8 cellular contexts compared by ENCODE assay signal in genomic region chr16:30054959-30055553, GRCh38. TPM values are rescaled to one million over a fixed set of nuclear protein-coding genes. Genes with fewer than 3 reads are reported as not detected.
A peak's percentile ranks its signal among the peaks of the same experiment; 100 is the strongest.
DNase-seq lines count a peak whose midpoint lies in the region; ATAC-seq and TF ChIP-seq lines count a peak whose summit lies in the region.

No MANE protein-coding gene starts in this region.

- H3K27me3 Mint-ChIP-seq in activated CD4-positive, alpha-beta T cell treated with anti-CD3 and anti-CD28 coated beads, Interleukin-2, amount 10 ng/mL, durations not matched to agents 24 days and 14 days: no peaks in the 10 kb centered on the region

- H3K4me2 ChIP-seq in BLaER1 treated with 17β-estradiol and CSF1 and Interleukin-3, amounts not matched to agents 10 nM and 100 nM: peak overlapping the region in 7 of 11 experiments; percentile 91 to 99 (median 97); a peak in 3 of 22 replicates
- peak overlapping the region; percentile 99 for H3K4me2 ChIP-seq in skeletal muscle satellite cell (ENCODE audit: low read length)

- no peak for ATAC-seq in HG02970 (IDR thresholded peaks at IDR 0.05; ENCODE audit: low FRiP score, unreplicated experiment)
- no peak for ATAC-seq in GM18909 (IDR thresholded peaks at IDR 0.05; ENCODE audit: poor library complexity, unreplicated experiment)

- H3K4me3 Mint-ChIP-seq in activated CD4-positive, alpha-beta T cell treated with anti-CD3 and anti-CD28 coated beads, Interleukin-2, amount 10 ng/mL, durations not matched to agents 24 days and 14 days: peak overlapping the region; percentile 50

- H3K9me3 Mint-ChIP-seq in activated CD4-positive, alpha-beta T cell treated with anti-CD3 and anti-CD28 coated beads, Interleukin-2, amount 10 ng/mL, durations not matched to agents 24 days and 14 days: no peaks in the 10 kb centered on the region

- H3K9ac ChIP-seq in BLaER1 treated with 17β-estradiol and CSF1 and Interleukin-3, amounts not matched to agents 10 nM and 100 nM: peak overlapping the region in 6 of 11 experiments; percentile 7 to 85 (median 38); a peak in 6 of 22 replicates
- H3K9ac ChIP-seq in skeletal muscle satellite cell (ENCODE audit: low read depth, low read length): no peak overlapping the region

- peak; percentile 70 for TF ChIP-seq CTCF in epithelial cell of esophagus (IDR thresholded peaks at IDR 0.05; ENCODE audit: insufficient read depth, low read depth, low read length, missing control alignments)

- peak; percentile 59 for DNase-seq in HT-29 (ENCODE audit: low spot score)
- peak; percentile 88 for DNase-seq in activated CD4-positive, alpha-beta T cell treated with anti-CD3 and anti-CD28 coated beads, Interleukin-2, amount 10 ng/mL, durations not matched to agents 24 days and 14 days
- peak; percentile 88 for DNase-seq in epithelial cell of esophagus (ENCODE audit: low read depth)
- DNase-seq in cardiac septum (ENCODE audit: low spot score): no peak

- H3K27ac ChIP-seq in BLaER1 treated with 17β-estradiol and CSF1 and Interleukin-3, amounts not matched to agents 10 nM and 100 nM: no peak overlapping the region

- H3K36me3 Mint-ChIP-seq in activated CD4-positive, alpha-beta T cell treated with anti-CD3 and anti-CD28 coated beads, Interleukin-2, amount 10 ng/mL, durations not matched to agents 24 days and 14 days (ENCODE audit: low read depth): no peaks in the 10 kb centered on the region

- intact Hi-C loops in activated CD4-positive, alpha-beta T cell treated with anti-CD3 and anti-CD28 coated beads, Interleukin-2, amount 10 ng/mL, durations not matched to agents 24 days and 14 days (cut with micrococcal nuclease): loop anchor here (10.0 kb wide), 1 partner anchor 240 kb away; the partner anchor contains the start of genes PAGR1 and PRRT2
- intact Hi-C loops in cardiac septum (cut with DNase I): no loop called here

- H3K27ac Mint-ChIP-seq in activated CD4-positive, alpha-beta T cell treated with anti-CD3 and anti-CD28 coated beads, Interleukin-2, amount 10 ng/mL, durations not matched to agents 24 days and 14 days: no peak overlapping the region

- H3K27me3 ChIP-seq in BLaER1 treated with 17β-estradiol and CSF1 and Interleukin-3, amounts not matched to agents 10 nM and 100 nM: no peaks in the 10 kb centered on the region
- H3K27me3 ChIP-seq in skeletal muscle satellite cell (ENCODE audit: control insufficient read depth, insufficient read depth, low read length): no peaks in the 10 kb centered on the region

- no peak overlapping the region for H3K4me3 ChIP-seq in BLaER1 treated with 17β-estradiol and CSF1 and Interleukin-3, amounts not matched to agents 10 nM and 100 nM
- H3K4me3 ChIP-seq in epithelial cell of esophagus (ENCODE audit: low read length) (no peak overlapping the region), skeletal muscle satellite cell (ENCODE audit: low read length) (no peak overlapping the region)

- H3K4me1 Mint-ChIP-seq in activated CD4-positive, alpha-beta T cell treated with anti-CD3 and anti-CD28 coated beads, Interleukin-2, amount 10 ng/mL, durations not matched to agents 24 days and 14 days: peaks cover 31% of the 10 kb centered on the region

- peaks cover 0 to 12% (median 5%) of the 10 kb centered on the region in 11 experiments; a peak in 5 of 22 replicates for H3K36me3 ChIP-seq in BLaER1 treated with 17β-estradiol and CSF1 and Interleukin-3, amounts not matched to agents 10 nM and 100 nM
- peaks cover 6% of the 10 kb centered on the region for H3K36me3 ChIP-seq in skeletal muscle satellite cell (ENCODE audit: insufficient read depth, low read length)

- peaks cover 18 to 41% (median 37%) of the 10 kb centered on the region in 10 experiments for H3K4me1 ChIP-seq in BLaER1 treated with 17β-estradiol and CSF1 and Interleukin-3, amounts not matched to agents 10 nM and 100 nM
- peaks cover 18% of the 10 kb centered on the region for H3K4me1 ChIP-seq in skeletal muscle satellite cell (ENCODE audit: control insufficient read depth, insufficient read depth, low read length)

- H3K9me3 ChIP-seq in BLaER1 treated with 17β-estradiol and CSF1 and Interleukin-3, amounts not matched to agents 10 nM and 100 nM (replicated peaks in 1 of 11): no peaks in the 10 kb centered on the region
- no peaks in the 10 kb centered on the region for H3K9me3 ChIP-seq in skeletal muscle satellite cell (replicated peaks; ENCODE audit: low read length)

- no peaks in the 10 kb centered on the region; a peak in 1 of 22 replicates for H4K20me1 ChIP-seq in BLaER1 treated with 17β-estradiol and CSF1 and Interleukin-3, amounts not matched to agents 10 nM and 100 nM

RNA-seq across cellular contexts. Expression of gene ALDOA, which starts 10.5 kb away (rescaled TPM):
- 1,983 and 2,051 TPM in 2 replicates for total RNA-seq in HT-29 (2014; rRNA removed; shearing (Covaris generic))
- 2,074 and 2,109 TPM in 2 replicates for total RNA-seq in activated CD4-positive, alpha-beta T cell treated with anti-CD3 and anti-CD28 coated beads, Interleukin-2, amount 10 ng/mL, durations not matched to agents 24 days and 14 days
- total RNA-seq in skeletal muscle satellite cell (2012; rRNA removed): 1,251 and 1,685 TPM in 2 replicates
- 3,068 TPM for total RNA-seq in cardiac septum

RNA-seq across cellular contexts. Expression of gene PPP4C, which starts 20.7 kb away (rescaled TPM):
- 215 and 226 TPM in 2 replicates for total RNA-seq in HT-29 (2014; rRNA removed; shearing (Covaris generic))
- 144 and 145 TPM in 2 replicates for total RNA-seq in activated CD4-positive, alpha-beta T cell treated with anti-CD3 and anti-CD28 coated beads, Interleukin-2, amount 10 ng/mL, durations not matched to agents 24 days and 14 days
- 190 and 200 TPM in 2 replicates for total RNA-seq in skeletal muscle satellite cell (2012; rRNA removed)
- total RNA-seq in cardiac septum: 44.1 TPM

RNA-seq across cellular contexts. Expression of gene TLCD3B, which starts 24.0 kb away (rescaled TPM):
- 0.79 TPM in 1 of 2 replicates, not detected in the other for total RNA-seq in HT-29 (2014; rRNA removed; shearing (Covaris generic))
- 1.5 and 1.8 TPM in 2 replicates for total RNA-seq in activated CD4-positive, alpha-beta T cell treated with anti-CD3 and anti-CD28 coated beads, Interleukin-2, amount 10 ng/mL, durations not matched to agents 24 days and 14 days
- 0.66 TPM in 1 of 2 replicates, not detected in the other for total RNA-seq in skeletal muscle satellite cell (2012; rRNA removed)
- not detected for total RNA-seq in cardiac septum

RNA-seq across cellular contexts. Expression of gene C16orf92, which starts 32.1 kb away (rescaled TPM):
- not detected in 2 replicates for total RNA-seq in HT-29 (2014; rRNA removed; shearing (Covaris generic))
- total RNA-seq in activated CD4-positive, alpha-beta T cell treated with anti-CD3 and anti-CD28 coated beads, Interleukin-2, amount 10 ng/mL, durations not matched to agents 24 days and 14 days: not detected in 2 replicates
- total RNA-seq in skeletal muscle satellite cell (2012; rRNA removed): not detected in 2 replicates
- not detected for total RNA-seq in cardiac septum

RNA-seq across cellular contexts. Expression of gene TBX6, which starts 36.7 kb away (rescaled TPM):
- total RNA-seq in HT-29 (2014; rRNA removed; shearing (Covaris generic)): 2.5 and 3.5 TPM in 2 replicates
- 2.1 TPM in 2 replicates for total RNA-seq in activated CD4-positive, alpha-beta T cell treated with anti-CD3 and anti-CD28 coated beads, Interleukin-2, amount 10 ng/mL, durations not matched to agents 24 days and 14 days
- under 0.01 TPM in 1 of 2 replicates, not detected in the other for total RNA-seq in skeletal muscle satellite cell (2012; rRNA removed)
- total RNA-seq in cardiac septum: 0.57 TPM
